25 cellular contexts compared by ENCODE assay signal in the genomic region with DNA sequence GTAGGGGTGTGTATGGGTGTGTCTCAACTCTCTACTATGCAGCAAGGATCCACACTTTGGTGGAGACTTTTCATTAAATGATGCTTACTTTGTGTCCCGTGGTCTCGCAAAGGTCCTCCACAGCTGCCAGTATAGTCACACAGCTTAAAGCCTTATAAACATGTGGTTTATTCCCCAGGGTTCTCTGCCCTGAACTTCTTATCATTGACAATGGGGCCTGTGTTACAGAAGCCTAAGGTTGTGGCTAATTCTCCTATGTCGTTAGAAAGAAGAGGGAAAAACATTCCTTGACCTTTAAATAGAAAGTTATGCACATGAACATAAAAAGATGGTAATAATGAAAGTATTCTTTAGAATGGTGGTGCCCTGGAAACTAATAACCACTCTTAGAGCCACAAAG.
"Had no signal": no experiment of that assay in that cellular context is flagged by ENCODE, and none has a peak within 500 bp of the region (broad histone marks: within the 10 kb centered on the region; RNA-seq: fewer than 3 reads in every experiment).

No MANE protein-coding gene starts in this region.

- H3K4me1 ChIP-seq: esophagus muscularis mucosa, left ventricle myocardium inferior, lower lobe of right lung, parathyroid adenoma, psoas muscle, right lobe of liver, suprapubic skin, thyroid gland, upper lobe of left lung, uterus had no signal

- H3K36me3 ChIP-seq: esophagus muscularis mucosa, left ventricle myocardium inferior, lower lobe of right lung, right lobe of liver, suprapubic skin, thyroid gland, upper lobe of left lung, uterus had no signal

- H2AFZ ChIP-seq: parathyroid adenoma had no signal

- H3K9me3 ChIP-seq: esophagus muscularis mucosa, left ventricle myocardium inferior, lower lobe of right lung, psoas muscle, right lobe of liver, suprapubic skin, thyroid gland, upper lobe of left lung, uterus had no signal

- H3K36me3 Mint-ChIP-seq: memory B cell, naive B cell had no signal

- H3K27ac ChIP-seq: epithelial cell of prostate, esophagus muscularis mucosa, left ventricle myocardium inferior, lower lobe of right lung, parathyroid adenoma, psoas muscle, right lobe of liver, suprapubic skin, thyroid gland, upper lobe of left lung, uterus had no signal

- ATAC-seq: left cardiac atrium; lower lobe of right lung; psoas muscle; right lobe of liver; stimulated activated naive CD8-positive, alpha-beta T cell treated with anti-CD3 and anti-CD28 coated beads, Interleukin-15, Interleukin-2, amounts not matched to agents 100 U/mL and 50 U/mL, for 24 hours had no signal

- H3K9me3 Mint-ChIP-seq: memory B cell, naive B cell, nephron had no signal

- H3K4me3 Mint-ChIP-seq: memory B cell, naive B cell, nephron had no signal

- H3K9ac ChIP-seq: parathyroid adenoma had no signal

- DNase-seq: effector memory CD4-positive, alpha-beta T cell; foreskin fibroblast; kidney; left cardiac atrium; left ventricle myocardium inferior; lower lobe of right lung; midbrain; naive B cell; occipital lobe; psoas muscle; retina; right lobe of liver; stimulated activated CD4-positive, alpha-beta T cell treated with anti-CD3 and anti-CD28 coated beads, Interleukin-12 subunit alpha, Interleukin-12 subunit beta, amount 100 ng/mL, for 4 hours; stimulated activated CD4-positive, alpha-beta T cell treated with anti-CD3 and anti-CD28 coated beads, Interleukin-2, amount 100 ng/mL, for 48 hours; stimulated activated naive CD8-positive, alpha-beta T cell treated with anti-CD3 and anti-CD28 coated beads, Interleukin-15, Interleukin-2, amounts not matched to agents 100 U/mL and 50 U/mL, for 24 hours; thyroid gland; upper lobe of left lung; uterus had no signal

- H3K4me1 Mint-ChIP-seq: memory B cell, naive B cell, nephron had no signal

- H3K27me3 ChIP-seq: esophagus muscularis mucosa, right lobe of liver, suprapubic skin, thyroid gland, upper lobe of left lung, uterus had no signal

- H3K27ac Mint-ChIP-seq: memory B cell, naive B cell, nephron had no signal

- H3K4me3 ChIP-seq: esophagus muscularis mucosa, left ventricle myocardium inferior, lower lobe of right lung, psoas muscle, right lobe of liver, skin epidermis, suprapubic skin, thyroid gland, upper lobe of left lung, uterus had no signal
